ENCODE assay signal across 8 cellular contexts in the genomic region with DNA sequence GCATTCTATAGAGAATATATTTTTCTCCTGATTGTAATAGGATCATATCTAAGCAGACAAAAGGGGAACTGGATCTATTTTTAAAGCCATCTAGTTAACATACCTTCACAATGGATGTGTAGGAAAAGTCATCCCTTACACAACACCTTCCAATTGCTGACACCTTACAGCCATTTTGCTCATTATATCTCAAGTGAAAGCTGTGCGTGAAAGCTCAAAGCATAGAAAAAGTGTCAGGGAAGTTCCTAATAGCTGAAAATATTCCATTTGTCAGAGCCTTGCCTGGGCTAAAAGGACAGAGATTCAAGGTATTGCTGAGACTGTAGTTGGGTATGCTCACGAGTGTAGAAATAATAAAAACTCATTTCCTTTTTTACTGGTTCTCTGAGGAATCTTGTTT.
"Had no signal": no experiment of that assay in that cellular context is flagged by ENCODE, and none has a peak within 500 bp of the region (broad histone marks: within the 10 kb centered on the region; RNA-seq: fewer than 3 reads in every experiment).

No MANE protein-coding gene starts in this region.

- H3K4me3 ChIP-seq: GM12878 had no signal

- ATAC-seq: GM12878 had no signal

- DNase-seq: GDM1, GF-D8 had no signal

- FAIRE-seq: G401.6, GM12878, GM12891, GM12892, GM18507, GM19239 had no signal
